ENCODE assay signal across 23 cellular contexts in the genomic region with DNA sequence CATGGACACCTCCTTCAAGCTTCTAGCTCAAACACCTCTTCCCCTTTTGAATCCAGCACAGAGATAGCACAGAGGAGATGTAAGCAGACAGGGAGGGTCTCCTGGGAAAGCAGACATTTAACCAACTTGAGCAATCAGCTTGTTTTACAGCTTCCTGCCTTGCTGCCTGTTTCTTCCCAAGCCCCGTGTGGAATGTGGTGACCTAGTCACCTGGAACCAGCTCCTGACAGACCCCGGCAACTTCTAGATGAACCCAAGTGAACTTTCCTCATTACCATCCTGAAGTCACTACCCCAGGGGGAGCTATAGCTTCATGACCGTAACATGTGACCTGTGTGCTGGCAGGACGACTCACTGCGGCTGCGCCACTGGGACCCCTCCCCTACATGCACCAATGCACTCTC. TPM values are rescaled to one million over a fixed set of nuclear protein-coding genes. Genes with fewer than 3 reads are reported as not detected.
A peak's percentile ranks its signal among the peaks of the same experiment; 100 is the strongest.
DNase-seq lines count a peak whose midpoint lies in the region; ATAC-seq and TF ChIP-seq lines count a peak whose summit lies in the region.
"Had no signal": no experiment of that assay in that cellular context is flagged by ENCODE, and none has a peak within 500 bp of the region (broad histone marks: within the 10 kb centered on the region; RNA-seq: fewer than 3 reads in every experiment).

No MANE protein-coding gene starts in this region.

- H3K4me1 ChIP-seq in mesenchymal stem cell (ENCODE audit: control insufficient read depth, insufficient read depth, low read depth, low read length): peaks cover 5% of the 10 kb centered on the region
- H3K4me1 ChIP-seq: esophagus squamous epithelium, left lung, Peyer's patch had no signal

- H4K8ac ChIP-seq in mesenchymal stem cell (ENCODE audit: low read length): no peak overlapping the region

- no peaks in the 10 kb centered on the region for H3K27me3 ChIP-seq in mesenchymal stem cell (ENCODE audit: control insufficient read depth in 1 of 2, insufficient read depth in 1 of 2, low read length in 2 of 2)
- H3K27me3 ChIP-seq: esophagus squamous epithelium, left lung, Peyer's patch had no signal

- H2BK12ac ChIP-seq in mesenchymal stem cell (ENCODE audit: low read length in 2 of 2): no peak overlapping the region

- no peak overlapping the region for H3K4me3 ChIP-seq in NB4 (ENCODE audit: low read depth, low read length)
- H3K4me3 ChIP-seq in epithelial cell of proximal tubule (ENCODE audit: low read depth, low read length): no peak overlapping the region
- no peak overlapping the region for H3K4me3 ChIP-seq in mesenchymal stem cell (ENCODE audit: insufficient read depth in 1 of 2, low read depth in 1 of 2, low read length in 2 of 2)
- H3K4me3 ChIP-seq: esophagus squamous epithelium, GM12878, left lung, Peyer's patch had no signal

- WGBS in mesenchymal stem cell: 40% methylated on average over 6 of the region's 6 CpGs

- no peak overlapping the region for H2AK5ac ChIP-seq in mesenchymal stem cell (ENCODE audit: low read length, severe bottlenecking)

- H3K23ac ChIP-seq in mesenchymal stem cell (ENCODE audit: low read length in 2 of 2): no peak overlapping the region

- peak overlapping the region; percentile 8 for H2BK15ac ChIP-seq in mesenchymal stem cell (ENCODE audit: low read depth, poor library complexity, severe bottlenecking)

- TF ChIP-seq CTCF in NB4 (IDR thresholded peaks at IDR 0.05; ENCODE audit: low read depth, low read length): no peak
- peak; percentile 27 for TF ChIP-seq CTCF in epithelial cell of proximal tubule (conservative IDR thresholded peaks at IDR 0.05; ENCODE audit: low read depth, low read length)

- peak; percentile 64 for DNase-seq in NB4 (ENCODE audit: low read depth)
- DNase-seq in epithelial cell of proximal tubule (ENCODE audit: low read depth): peak; percentile 42
- no peak for DNase-seq in mesenchymal stem cell
- no peak for DNase-seq in GM03348 (ENCODE audit: low spot score)
- no peak for DNase-seq in NCI-H748 (lab: John Stamatoyannopoulos, UW; ENCODE audit: unreplicated experiment)
- DNase-seq: activated CD4-positive, alpha-beta T cell treated with anti-CD3 and anti-CD28 coated beads, Interleukin-2, amount 50 U/mL, for 1 hour; activated CD8-positive, alpha-beta memory T cell treated with anti-CD3 and anti-CD28 coated beads, Interleukin-2, amount 50 U/mL, for 4 hours; activated naive CD8-positive, alpha-beta T cell treated with anti-CD3 and anti-CD28 coated beads, Interleukin-2, amount 10 ng/mL, durations not matched to agents 7 days and 5 days; CD8-positive, alpha-beta T cell; DMS53; effector CD8-positive, alpha-beta T cell; esophagus squamous epithelium; left lung; NCI-H1417; NCI-H2107; Peyer's patch; stimulated activated CD4-positive, alpha-beta T cell treated with anti-CD3 and anti-CD28 coated beads, Interleukin-2, amount 100 ng/mL, for 24 hours; stimulated activated naive B cell treated with anti-CD40 and anti-IgM and Interleukin-4, amounts not matched to agents 10 μg/mL and 1 μg/mL and 100 μg/mL, for 72 hours had no signal

- H3K4ac ChIP-seq in mesenchymal stem cell (ENCODE audit: low read depth in 1 of 2, low read length in 2 of 2): no peak overlapping the region

- ATAC-seq in SK-N-SH treated with all-trans-retinoic acid at 6 μM for 48 hours (no peak), GM18907 (IDR thresholded peaks at IDR 0.05; ENCODE audit: unreplicated experiment) (no peak)
- ATAC-seq: CD8-positive, alpha-beta T cell; GM12878; left lung; stimulated activated naive B cell treated with anti-CD40 and anti-IgM and Interleukin-4, amounts not matched to agents 10 μg/mL and 1 μg/mL and 100 μg/mL, for 72 hours had no signal

- no peak overlapping the region for H2BK5ac ChIP-seq in mesenchymal stem cell (ENCODE audit: low read depth, low read length, poor library complexity, severe bottlenecking)

- no peak overlapping the region for H4K91ac ChIP-seq in mesenchymal stem cell (ENCODE audit: low read length)

- no peak overlapping the region for H2BK120ac ChIP-seq in mesenchymal stem cell (ENCODE audit: low read depth, low read length)

- no peak overlapping the region for H3K4me2 ChIP-seq in mesenchymal stem cell (ENCODE audit: low read length, poor library complexity, severe bottlenecking)

- no peaks in the 10 kb centered on the region for H3K79me1 ChIP-seq in mesenchymal stem cell (replicated peaks; ENCODE audit: low read length, poor library complexity, severe bottlenecking)

- H3K14ac ChIP-seq in mesenchymal stem cell (ENCODE audit: low read length in 2 of 2): no peak overlapping the region

- H3K18ac ChIP-seq in mesenchymal stem cell (ENCODE audit: low read depth in 1 of 2, low read length in 2 of 2): no peak overlapping the region

- no peak for TF ChIP-seq POLR2A in NB4 (IDR thresholded peaks at IDR 0.05; ENCODE audit: extremely low read depth, insufficient read length)

- H3K27ac ChIP-seq in mesenchymal stem cell (ENCODE audit: low read length, poor library complexity, severe bottlenecking): no peak overlapping the region
- H3K27ac ChIP-seq: esophagus squamous epithelium, left lung, Peyer's patch, VCaP had no signal

- no peaks in the 10 kb centered on the region for H3K36me3 ChIP-seq in mesenchymal stem cell (ENCODE audit: control insufficient read depth in 1 of 2, insufficient read depth in 2 of 2, low read depth in 1 of 2, low read length in 2 of 2)
- H3K36me3 ChIP-seq: esophagus squamous epithelium, Peyer's patch had no signal

- no peak overlapping the region for H3K9ac ChIP-seq in mesenchymal stem cell (ENCODE audit: low read length)

- H2AFZ ChIP-seq in mesenchymal stem cell (ENCODE audit: low read depth, low read length): no peak overlapping the region

- H3K9me3 ChIP-seq in mesenchymal stem cell (ENCODE audit: control insufficient read depth, low read length): no peaks in the 10 kb centered on the region
- H3K9me3 ChIP-seq: esophagus squamous epithelium, left lung, Peyer's patch had no signal

TF ChIP-seq in SK-N-SH treated with all-trans-retinoic acid at 6 μM for 48 hours, 23 proteins besides CTCF, POLR2A, EP300 and RAD21:
- TF ChIP-seq ZNF70 (CRISPR knock-in tag; IDR thresholded peaks at IDR 0.05) (no peak), TOX (CRISPR knock-in tag; IDR thresholded peaks at IDR 0.05; ENCODE audit: borderline replicate concordance) (no peak), ZNF8 (CRISPR knock-in tag; IDR thresholded peaks at IDR 0.05) (no peak), GLIS3 (CRISPR knock-in tag; IDR thresholded peaks at IDR 0.05) (no peak), BACH2 (CRISPR knock-in tag; IDR thresholded peaks at IDR 0.05; ENCODE audit: borderline replicate concordance) (no peak), ESRRG (CRISPR knock-in tag; IDR thresholded peaks at IDR 0.05) (no peak), ZC3H10 (CRISPR knock-in tag; IDR thresholded peaks at IDR 0.05) (no peak), RARB (CRISPR knock-in tag; IDR thresholded peaks at IDR 0.05) (no peak), OSR1 (CRISPR knock-in tag; IDR thresholded peaks at IDR 0.05) (no peak), TCF4 (CRISPR knock-in tag; IDR thresholded peaks at IDR 0.05; ENCODE audit: borderline replicate concordance) (no peak), CSDC2 (CRISPR knock-in tag; IDR thresholded peaks at IDR 0.05) (no peak), ARNTL (CRISPR knock-in tag; IDR thresholded peaks at IDR 0.05; ENCODE audit: borderline replicate concordance, low read depth) (no peak)
- TF ChIP-seq, protein P1, sequence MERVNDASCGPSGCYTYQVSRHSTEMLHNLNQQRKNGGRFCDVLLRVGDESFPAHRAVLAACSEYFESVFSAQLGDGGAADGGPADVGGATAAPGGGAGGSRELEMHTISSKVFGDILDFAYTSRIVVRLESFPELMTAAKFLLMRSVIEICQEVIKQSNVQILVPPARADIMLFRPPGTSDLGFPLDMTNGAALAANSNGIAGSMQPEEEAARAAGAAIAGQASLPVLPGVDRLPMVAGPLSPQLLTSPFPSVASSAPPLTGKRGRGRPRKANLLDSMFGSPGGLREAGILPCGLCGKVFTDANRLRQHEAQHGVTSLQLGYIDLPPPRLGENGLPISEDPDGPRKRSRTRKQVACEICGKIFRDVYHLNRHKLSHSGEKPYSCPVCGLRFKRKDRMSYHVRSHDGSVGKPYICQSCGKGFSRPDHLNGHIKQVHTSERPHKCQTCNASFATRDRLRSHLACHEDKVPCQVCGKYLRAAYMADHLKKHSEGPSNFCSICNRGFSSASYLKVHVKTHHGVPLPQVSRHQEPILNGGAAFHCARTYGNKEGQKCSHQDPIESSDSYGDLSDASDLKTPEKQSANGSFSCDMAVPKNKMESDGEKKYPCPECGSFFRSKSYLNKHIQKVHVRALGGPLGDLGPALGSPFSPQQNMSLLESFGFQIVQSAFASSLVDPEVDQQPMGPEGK (CRISPR knock-in tag; IDR thresholded peaks at IDR 0.05; ENCODE audit: borderline replicate concordance): no peak

RNA-seq across cellular contexts. Expression of a gene that starts 24.1 kb away (rescaled TPM):
- total RNA-seq in epithelial cell of proximal tubule: 31.8 and 53.0 TPM in 2 replicates
- polyA plus RNA-seq in mesenchymal stem cell (2013, experiment 1 of 2): 5.1 TPM
- polyA plus RNA-seq in mesenchymal stem cell (2013, experiment 2 of 2): 6.3 TPM

RNA-seq across cellular contexts. Expression of a gene that starts 34.5 kb away (rescaled TPM):
- total RNA-seq in epithelial cell of proximal tubule: 0.14 and 0.29 TPM in 2 replicates
- polyA plus RNA-seq in mesenchymal stem cell (2013, experiment 1 of 2): 0.29 TPM
- 0.21 TPM for polyA plus RNA-seq in mesenchymal stem cell (2013, experiment 2 of 2)
- total RNA-seq: SK-MEL-5 had no signal

Comparison
In these comparisons a context has a peak if more than half of its experiments do, and no peak if none do; other contexts are left out.
1. DNase-seq: peak in NB4 (single experiment) and epithelial cell of proximal tubule (single experiment); none in mesenchymal stem cell (single experiment), GM03348 (single experiment) and NCI-H748 (single experiment).